ENCODE assay signal across 20 cellular contexts in genomic region chr5:71767661-71768060, GRCh38. TPM values are rescaled to one million over a fixed set of nuclear protein-coding genes. Genes with fewer than 3 reads are reported as not detected.
"Had no signal": no experiment of that assay in that cellular context is flagged by ENCODE, and none has a peak within 500 bp of the region (broad histone marks: within the 10 kb centered on the region; RNA-seq: fewer than 3 reads in every experiment).

No MANE protein-coding gene starts in this region.

- H3K9me3 Mint-ChIP-seq: nephron; stimulated activated memory B cell treated with anti-CD40 and anti-IgM and Interleukin-4, amounts not matched to agents 10 μg/mL and 1 μg/mL and 100 μg/mL, for 72 hours had no signal

- H3K9me3 ChIP-seq: tibial nerve, uterus had no signal

- H3K4me1 ChIP-seq: tibial nerve, uterus had no signal

- H3K27me3 ChIP-seq: tibial nerve, uterus had no signal

- H3K4me1 Mint-ChIP-seq: nephron had no signal

- DNase-seq: activated CD4-positive, alpha-beta T cell treated with anti-CD3 and anti-CD28 coated beads, Interleukin-2, amount 50 U/mL, for 1 hour; activated CD8-positive, alpha-beta memory T cell treated with anti-CD3 and anti-CD28 coated beads for 24 hours; activated gamma-delta T cell treated with Interleukin-2 at 50 U/mL for 16 hours; amygdala; kidney glomerular epithelial cell; mesendoderm; nucleus accumbens; posterior cingulate gyrus; retina; stimulated activated CD4-positive, alpha-beta T cell treated with anti-CD3 and anti-CD28 coated beads, Interleukin-2, amount 100 ng/mL, for 48 hours; uterus had no signal

- H3K36me3 Mint-ChIP-seq: activated naive CD8-positive, alpha-beta T cell; stimulated activated memory B cell treated with anti-CD40 and anti-IgM and Interleukin-4, amounts not matched to agents 10 μg/mL and 1 μg/mL and 100 μg/mL, for 72 hours had no signal

- H3K36me3 ChIP-seq: tibial nerve, uterus had no signal

- H3K27ac ChIP-seq: tibial nerve, uterus had no signal

- H3K4me3 ChIP-seq: tibial nerve, uterus had no signal

- H3K27ac Mint-ChIP-seq: activated naive CD8-positive, alpha-beta T cell; nephron; stimulated activated memory B cell treated with anti-CD40 and anti-IgM and Interleukin-4, amounts not matched to agents 10 μg/mL and 1 μg/mL and 100 μg/mL, for 72 hours had no signal

- H3K27me3 Mint-ChIP-seq: activated naive CD8-positive, alpha-beta T cell; stimulated activated memory B cell treated with anti-CD40 and anti-IgM and Interleukin-4, amounts not matched to agents 10 μg/mL and 1 μg/mL and 100 μg/mL, for 72 hours had no signal

- ATAC-seq: stimulated activated memory B cell treated with anti-CD40 and anti-IgM and Interleukin-4, amounts not matched to agents 10 μg/mL and 1 μg/mL and 100 μg/mL, for 72 hours had no signal

- H3K4me3 Mint-ChIP-seq: activated naive CD8-positive, alpha-beta T cell; nephron; stimulated activated memory B cell treated with anti-CD40 and anti-IgM and Interleukin-4, amounts not matched to agents 10 μg/mL and 1 μg/mL and 100 μg/mL, for 72 hours had no signal

RNA-seq across cellular contexts. Expression of gene CARTPT, which starts 48.6 kb away (rescaled TPM):
- total RNA-seq: dermis microvascular lymphatic vessel endothelial cell, epithelial cell of proximal tubule, liver, skeletal muscle tissue, subcutaneous adipose tissue, tibial nerve, uterus had no signal
- polyA plus RNA-seq: liver had no signal
